In genomic region chr1:226863446-226863845, GRCh38 we compare ENCODE assay signal across 11 cellular contexts.
DNase-seq lines count a peak whose midpoint lies in the region; ATAC-seq, FAIRE-seq and TF ChIP-seq lines count a peak whose summit lies in the region.
"Had no signal": no experiment of that assay in that cellular context is flagged by ENCODE, and none has a peak within 500 bp of the region (broad histone marks: within the 10 kb centered on the region; RNA-seq: fewer than 3 reads in every experiment).

No MANE protein-coding gene starts in this region.

- peaks cover 13% of the 10 kb centered on the region for H3K27me3 Mint-ChIP-seq in stimulated activated naive CD8-positive, alpha-beta T cell treated with anti-CD3 and anti-CD28 coated beads, Interleukin-15, amount 100 ng/mL, for 72 hours

- peak; percentile 57 for ATAC-seq in stimulated activated naive CD8-positive, alpha-beta T cell treated with anti-CD3 and anti-CD28 coated beads, Interleukin-15, Interleukin-2, amounts not matched to agents 100 U/mL and 50 U/mL, for 24 hours
- no peak for ATAC-seq in stimulated activated naive CD8-positive, alpha-beta T cell treated with anti-CD3 and anti-CD28 coated beads, Interleukin-15, amount 100 ng/mL, for 72 hours
- ATAC-seq in GM18502 (IDR thresholded peaks at IDR 0.05; ENCODE audit: poor library complexity, unreplicated experiment) (no peak), GM18505 (IDR thresholded peaks at IDR 0.05; ENCODE audit: unreplicated experiment) (no peak), GM19463 (IDR thresholded peaks at IDR 0.05; ENCODE audit: unreplicated experiment) (no peak)

- DNase-seq in stimulated activated naive CD8-positive, alpha-beta T cell treated with anti-CD3 and anti-CD28 coated beads, Interleukin-15, Interleukin-2, amounts not matched to agents 100 U/mL and 50 U/mL, for 24 hours: no peak
- no peak for DNase-seq in stimulated activated naive CD8-positive, alpha-beta T cell treated with anti-CD3 and anti-CD28 coated beads, Interleukin-15, amount 100 ng/mL, for 72 hours
- DNase-seq in RCC 7860 (ENCODE audit: low spot score) (peak; percentile 52), fibroblast of pulmonary artery (ENCODE audit: low read depth) (peak; percentile 43), hippocampal formation (lab: John Stamatoyannopoulos, UW) (no peak)
- DNase-seq: Caco-2, NCI-H524 treated with DMSO at 0.1 percent for 48 hours had no signal

- TF ChIP-seq POLR2A in GM18505 (IDR thresholded peaks at IDR 0.05; ENCODE audit: borderline replicate concordance, extremely low read depth, insufficient read depth, insufficient read length): no peak

- TF ChIP-seq CTCF in fibroblast of pulmonary artery (IDR thresholded peaks at IDR 0.05; ENCODE audit: low read length, missing control alignments): no peak

- H3K4me3 ChIP-seq in fibroblast of pulmonary artery (replicated peaks; ENCODE audit: low read depth, low read length): no peak overlapping the region

- H3K4me3 Mint-ChIP-seq in stimulated activated naive CD8-positive, alpha-beta T cell treated with anti-CD3 and anti-CD28 coated beads, Interleukin-15, amount 100 ng/mL, for 72 hours: no peak overlapping the region
- H3K4me3 Mint-ChIP-seq: mesothelial cell of epicardium had no signal

- H3K27ac Mint-ChIP-seq in stimulated activated naive CD8-positive, alpha-beta T cell treated with anti-CD3 and anti-CD28 coated beads, Interleukin-15, amount 100 ng/mL, for 72 hours: no peak overlapping the region
- H3K27ac Mint-ChIP-seq: mesothelial cell of epicardium had no signal

- H3K4me1 Mint-ChIP-seq in stimulated activated naive CD8-positive, alpha-beta T cell treated with anti-CD3 and anti-CD28 coated beads, Interleukin-15, amount 100 ng/mL, for 72 hours: peaks cover 12% of the 10 kb centered on the region
- H3K4me1 Mint-ChIP-seq: mesothelial cell of epicardium had no signal

- H3K9me3 Mint-ChIP-seq in stimulated activated naive CD8-positive, alpha-beta T cell treated with anti-CD3 and anti-CD28 coated beads, Interleukin-15, amount 100 ng/mL, for 72 hours: no peaks in the 10 kb centered on the region

- peak; percentile 61 for FAIRE-seq in RCC 7860 (lab: Jason Lieb, UNC)

Comparison
In these comparisons a context has a peak if more than half of its experiments do, and no peak if none do; other contexts are left out.
1. DNase-seq: peak in RCC 7860 (single experiment) and fibroblast of pulmonary artery (single experiment); none in stimulated activated naive CD8-positive, alpha-beta T cell treated with anti-CD3 and anti-CD28 coated beads, Interleukin-15, Interleukin-2, amounts not matched to agents 100 U/mL and 50 U/mL, for 24 hours (single experiment), stimulated activated naive CD8-positive, alpha-beta T cell treated with anti-CD3 and anti-CD28 coated beads, Interleukin-15, amount 100 ng/mL, for 72 hours (0 of 2) and hippocampal formation (0 of 2).